In the genomic region with DNA sequence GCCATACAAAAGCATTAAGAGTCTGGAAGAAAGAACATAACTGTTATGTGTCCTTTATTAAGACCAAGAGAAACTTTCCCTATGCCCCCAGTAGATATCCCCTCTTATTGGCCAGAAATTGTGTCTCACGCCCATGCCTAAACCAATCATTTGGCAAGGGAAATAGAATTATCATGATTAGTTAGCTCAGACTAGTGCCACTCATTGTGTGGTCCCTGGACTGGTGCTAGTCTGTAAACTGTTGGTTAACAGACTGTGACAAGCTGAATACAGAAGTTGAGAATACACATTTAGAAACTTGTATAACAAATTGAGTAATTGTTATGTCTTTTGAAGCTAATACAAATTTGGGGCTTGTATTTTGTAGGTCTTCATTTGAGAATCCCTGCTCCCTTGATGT, we compare ENCODE assay signal across 30 cellular contexts.
"Had no signal": no experiment of that assay in that cellular context is flagged by ENCODE, and none has a peak within 500 bp of the region (broad histone marks: within the 10 kb centered on the region; RNA-seq: fewer than 3 reads in every experiment).

No MANE protein-coding gene starts in this region.

- H3K27ac Mint-ChIP-seq: activated B cell treated with CpG ODN at 0.5 μM for 24 hours; activated CD4-positive, alpha-beta memory T cell treated with anti-CD3 and anti-CD28 coated beads for 36 hours; activated naive CD4-positive, alpha-beta T cell treated with anti-CD3 and anti-CD28 coated beads, Interleukin-2, amount 50 U/mL, for 24 hours; activated naive CD8-positive, alpha-beta T cell treated with anti-CD3 and anti-CD28 coated beads, Interleukin-2, amount 50 U/mL, for 24 hours; activated T-cell treated with anti-CD3 and anti-CD28 coated beads, Interleukin-2, amount 50 U/mL, for 72 hours; activated T-helper 17 cell treated with anti-CD3 and anti-CD28 coated beads, Interleukin-2, amount 50 U/mL, for 72 hours; T-helper 1 cell treated with Interleukin-12 subunit alpha and Interleukin-12 subunit beta and Interleukin-4 antibody, amounts not matched to agents 30 μg/mL and 1 μg/mL, for 36 hours had no signal

- H3K4me2 ChIP-seq: KMS-11, SK-N-SH had no signal

- H3K4me1 Mint-ChIP-seq: activated T-helper 17 cell treated with anti-CD3 and anti-CD28 coated beads, Interleukin-2, amount 50 U/mL, for 72 hours had no signal

- H3K9me3 ChIP-seq: Peyer's patch, SJSA1, SK-N-SH had no signal

- H3K27me3 ChIP-seq: brain microvascular endothelial cell, Peyer's patch, SJSA1 had no signal

- ATAC-seq: activated naive CD8-positive, alpha-beta T cell treated with anti-CD3 and anti-CD28 coated beads, Interleukin-2, amount 50 U/mL, for 24 hours; activated T-cell treated with anti-CD3 and anti-CD28 coated beads, Interleukin-2, amount 50 U/mL, for 72 hours; activated T-helper 17 cell treated with anti-CD3 and anti-CD28 coated beads, Interleukin-2, amount 50 U/mL, for 72 hours; PC-3 had no signal

- H3K4me3 ChIP-seq: Peyer's patch, SJSA1 had no signal

- H3K36me3 Mint-ChIP-seq: activated naive CD4-positive, alpha-beta T cell treated with anti-CD3 and anti-CD28 coated beads, Interleukin-2, amount 50 U/mL, for 24 hours had no signal

- H3K9me2 ChIP-seq: SK-N-SH had no signal

- H3K9ac ChIP-seq: KMS-11, SK-N-SH had no signal

- H3K36me3 ChIP-seq: brain microvascular endothelial cell, Peyer's patch, SJSA1 had no signal

- H3K27ac ChIP-seq: brain microvascular endothelial cell, KMS-11, Peyer's patch, SJSA1, VCaP had no signal

- H3K9me3 Mint-ChIP-seq: activated B cell treated with CpG ODN at 0.5 μM for 24 hours; activated CD4-positive, alpha-beta memory T cell treated with anti-CD3 and anti-CD28 coated beads for 36 hours; activated naive CD4-positive, alpha-beta T cell treated with anti-CD3 and anti-CD28 coated beads, Interleukin-2, amount 50 U/mL, for 24 hours; activated naive CD8-positive, alpha-beta T cell treated with anti-CD3 and anti-CD28 coated beads, Interleukin-2, amount 50 U/mL, for 24 hours; activated T-cell treated with anti-CD3 and anti-CD28 coated beads, Interleukin-2, amount 50 U/mL, for 72 hours; activated T-helper 17 cell treated with anti-CD3 and anti-CD28 coated beads, Interleukin-2, amount 50 U/mL, for 72 hours; T-helper 1 cell treated with Interleukin-12 subunit alpha and Interleukin-12 subunit beta and Interleukin-4 antibody, amounts not matched to agents 30 μg/mL and 1 μg/mL, for 36 hours had no signal

- H3K4me3 Mint-ChIP-seq: activated B cell treated with CpG ODN at 0.5 μM for 24 hours; activated CD4-positive, alpha-beta memory T cell treated with anti-CD3 and anti-CD28 coated beads for 36 hours; activated naive CD4-positive, alpha-beta T cell treated with anti-CD3 and anti-CD28 coated beads, Interleukin-2, amount 50 U/mL, for 24 hours; activated naive CD8-positive, alpha-beta T cell treated with anti-CD3 and anti-CD28 coated beads, Interleukin-2, amount 50 U/mL, for 24 hours; activated T-cell treated with anti-CD3 and anti-CD28 coated beads, Interleukin-2, amount 50 U/mL, for 72 hours; activated T-helper 17 cell treated with anti-CD3 and anti-CD28 coated beads, Interleukin-2, amount 50 U/mL, for 72 hours; T-helper 1 cell treated with Interleukin-12 subunit alpha and Interleukin-12 subunit beta and Interleukin-4 antibody, amounts not matched to agents 30 μg/mL and 1 μg/mL, for 36 hours had no signal

- DNase-seq: activated B cell treated with CpG ODN at 0.5 μM for 24 hours; activated CD4-positive, alpha-beta memory T cell treated with anti-CD3 and anti-CD28 coated beads for 36 hours; activated CD4-positive, alpha-beta T cell treated with anti-CD3 and anti-CD28 coated beads, Interleukin-2, amount 50 U/mL, for 1 hour; activated gamma-delta T cell; activated naive CD4-positive, alpha-beta T cell treated with Interleukin-2 at 50 U/mL for 16 hours; activated naive CD8-positive, alpha-beta T cell treated with anti-CD3 and anti-CD28 coated beads, Interleukin-2, amount 50 U/mL, for 24 hours; activated T-cell treated with anti-CD3 and anti-CD28 coated beads, Interleukin-2, amount 50 U/mL, for 1 hour; activated T-cell treated with anti-CD3 and anti-CD28 coated beads, Interleukin-2, amount 50 U/mL, for 72 hours; anterior cingulate cortex; brain microvascular endothelial cell; central memory CD4-positive, alpha-beta T cell; NCI-H1105; NCI-H1436; NCI-H1694; NCI-H1930; NCI-H2081 treated with DMSO at 0.1 percent for 48 hours; NCI-H345; NCI-H524 treated with DMSO at 0.1 percent for 48 hours; PC-3; Peyer's patch; RPMI8226; SHP77 treated with DMSO at 0.1 percent for 48 hours; SK-N-SH; T-helper 9 cell had no signal

- H3K27me3 Mint-ChIP-seq: activated B cell treated with CpG ODN at 0.5 μM for 24 hours; activated CD4-positive, alpha-beta memory T cell treated with anti-CD3 and anti-CD28 coated beads for 36 hours; activated naive CD4-positive, alpha-beta T cell treated with anti-CD3 and anti-CD28 coated beads, Interleukin-2, amount 50 U/mL, for 24 hours; activated naive CD8-positive, alpha-beta T cell treated with anti-CD3 and anti-CD28 coated beads, Interleukin-2, amount 50 U/mL, for 24 hours; activated T-helper 17 cell treated with anti-CD3 and anti-CD28 coated beads, Interleukin-2, amount 50 U/mL, for 72 hours had no signal
